23 cellular contexts compared by ENCODE assay signal in genomic region chr20:63765918-63766317, GRCh38.
"Had no signal": no experiment of that assay in that cellular context is flagged by ENCODE, and none has a peak within 500 bp of the region (broad histone marks: within the 10 kb centered on the region; RNA-seq: fewer than 3 reads in every experiment).

No MANE protein-coding gene starts in this region.

- H3K4me1 ChIP-seq: colonic mucosa, esophagus squamous epithelium, gastroesophageal sphincter, left lung, lower lobe of right lung had no signal

- H3K4me1 Mint-ChIP-seq: endodermal cell had no signal

- H3K4me3 Mint-ChIP-seq: dendritic cell treated with granulocyte-macrophage colony-stimulating factor and Interleukin-4, amounts not matched to agents 40 ng/mL and 50 ng/mL, for 4 days; effector memory CD8-positive, alpha-beta T cell; endodermal cell had no signal

- H3K9me3 Mint-ChIP-seq: dendritic cell treated with granulocyte-macrophage colony-stimulating factor and Interleukin-4, amounts not matched to agents 40 ng/mL and 50 ng/mL, for 4 days; effector memory CD8-positive, alpha-beta T cell; endodermal cell had no signal

- ATAC-seq: effector memory CD8-positive, alpha-beta T cell; esophagus mucosa; gastroesophageal sphincter; left lung; left ventricle myocardium superior; lower lobe of right lung had no signal

- H3K27me3 ChIP-seq: colonic mucosa, esophagus squamous epithelium, gastroesophageal sphincter, heart right ventricle, left lung had no signal

- H3K36me3 ChIP-seq: colonic mucosa had no signal

- H3K27ac ChIP-seq: colonic mucosa, epithelial cell of prostate, esophagus squamous epithelium, gastroesophageal sphincter, heart right ventricle, left lung, lower lobe of right lung had no signal

- DNase-seq: cerebellar nuclear complex; colonic mucosa; cortex of kidney; effector CD8-positive, alpha-beta T cell; effector memory CD8-positive, alpha-beta T cell; endodermal cell; erythroblast; esophagus squamous epithelium; foreskin fibroblast; foreskin melanocyte; head of caudate nucleus; heart right ventricle; hippocampal formation; left cardiac atrium; left ventricle myocardium superior; lower lobe of right lung; mesendoderm; midbrain had no signal

- H3K27ac Mint-ChIP-seq: dendritic cell treated with granulocyte-macrophage colony-stimulating factor and Interleukin-4, amounts not matched to agents 40 ng/mL and 50 ng/mL, for 4 days; effector memory CD8-positive, alpha-beta T cell; endodermal cell had no signal

- H3K4me3 ChIP-seq: colonic mucosa, esophagus squamous epithelium, gastroesophageal sphincter, heart right ventricle, left lung, lower lobe of right lung had no signal

- H3K9me3 ChIP-seq: colonic mucosa, esophagus squamous epithelium, gastroesophageal sphincter, heart right ventricle, left lung, lower lobe of right lung had no signal
